Comparison of ENCODE assay signal across 14 cellular contexts in the genomic region with DNA sequence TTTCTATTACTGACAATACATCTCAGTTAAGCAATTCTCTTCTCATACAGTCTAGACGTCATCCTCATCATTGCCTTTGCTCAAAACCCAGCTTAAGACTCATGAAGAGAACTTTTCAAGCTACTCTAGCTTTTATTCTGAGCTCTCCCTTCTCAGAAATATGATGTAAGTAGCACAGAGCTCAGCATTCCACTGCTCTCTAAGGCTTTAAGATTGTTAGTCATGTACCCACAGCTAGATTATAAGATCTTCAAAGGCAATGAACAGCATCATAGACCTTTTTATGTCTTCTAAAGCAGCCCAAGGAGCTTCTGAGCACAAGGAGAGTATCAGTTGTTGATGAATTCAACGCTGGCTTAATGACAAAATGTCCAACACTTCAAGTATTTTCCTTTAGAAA.
DNase-seq lines count a peak whose midpoint lies in the region; ATAC-seq, FAIRE-seq and TF ChIP-seq lines count a peak whose summit lies in the region.
"Had no signal": no experiment of that assay in that cellular context is flagged by ENCODE, and none has a peak within 500 bp of the region (broad histone marks: within the 10 kb centered on the region; RNA-seq: fewer than 3 reads in every experiment).

No MANE protein-coding gene starts in this region.

- H3K36me3 Mint-ChIP-seq in effector memory CD8-positive, alpha-beta T cell (ENCODE audit: insufficient read depth), result no peaks in the 10 kb centered on the region

- TF ChIP-seq POLR2A in erythroblast (IDR thresholded peaks at IDR 0.05; ENCODE audit: low read length) (no peak), GM12892 (IDR thresholded peaks at IDR 0.05; ENCODE audit: low read depth, low read length) (no peak)

- intact Hi-C loops in Right ventricle myocardium superior (cut with DNase I), result no loop called here

- H3K4me3 Mint-ChIP-seq in effector memory CD8-positive, alpha-beta T cell, result no peak overlapping the region
- H3K4me3 Mint-ChIP-seq: activated B cell treated with CpG ODN at 0.5 μM for 24 hours had no signal

- H3K9me3 Mint-ChIP-seq in effector memory CD8-positive, alpha-beta T cell, result no peaks in the 10 kb centered on the region
- H3K9me3 Mint-ChIP-seq: activated B cell treated with CpG ODN at 0.5 μM for 24 hours had no signal

- DNase-seq in ELR (ENCODE audit: low read depth), result peak; percentile 37
- peak; percentile 98 for DNase-seq in amniotic epithelial cell (ENCODE audit: low read depth)
- DNase-seq in Right ventricle myocardium superior, result no peak
- peak; percentile 77 for DNase-seq in skeletal muscle cell (ENCODE audit: low read depth)
- DNase-seq in erythroblast (lab: John Stamatoyannopoulos, UW), result no peak
- DNase-seq in T1000 (lab: John Stamatoyannopoulos, UW), result no peak
- DNase-seq in GM12892 (ENCODE audit: insufficient read length), result no peak
- no peak for DNase-seq in effector memory CD8-positive, alpha-beta T cell
- DNase-seq: activated B cell treated with CpG ODN at 0.5 μM for 24 hours, anterior cingulate cortex, NCI-H187, substantia nigra had no signal

- no peaks in the 10 kb centered on the region for H3K27me3 Mint-ChIP-seq in effector memory CD8-positive, alpha-beta T cell

- FAIRE-seq in GM12892 (lab: Jason Lieb, UNC), result no peak
- FAIRE-seq: K562 had no signal

- peak; percentile 56 for ATAC-seq in Right ventricle myocardium superior (ENCODE audit: poor library complexity)
- no peak for ATAC-seq in effector memory CD8-positive, alpha-beta T cell (replicated peaks)
- ATAC-seq: K562 had no signal

- no peak overlapping the region for H3K27ac Mint-ChIP-seq in effector memory CD8-positive, alpha-beta T cell
- H3K27ac Mint-ChIP-seq: activated B cell treated with CpG ODN at 0.5 μM for 24 hours had no signal

- H3K4me1 Mint-ChIP-seq in effector memory CD8-positive, alpha-beta T cell (ENCODE audit: low read depth in 2 of 2), result peaks cover 14 to 15% of the 10 kb centered on the region in 2 donors

- no peak overlapping the region for H3K4me3 ChIP-seq in skeletal muscle cell (ENCODE audit: low read depth, low read length)
- H3K4me3 ChIP-seq: K562, SK-N-MC had no signal

Comparison
In these comparisons a context has a peak if more than half of its experiments do, and no peak if none do; other contexts are left out.
1. DNase-seq: peak in ELR (single experiment), amniotic epithelial cell (single experiment) and skeletal muscle cell (single experiment); none in Right ventricle myocardium superior (single experiment), erythroblast (0 of 2), T1000 (single experiment), GM12892 (single experiment) and effector memory CD8-positive, alpha-beta T cell (0 of 3).